In the genomic region with DNA sequence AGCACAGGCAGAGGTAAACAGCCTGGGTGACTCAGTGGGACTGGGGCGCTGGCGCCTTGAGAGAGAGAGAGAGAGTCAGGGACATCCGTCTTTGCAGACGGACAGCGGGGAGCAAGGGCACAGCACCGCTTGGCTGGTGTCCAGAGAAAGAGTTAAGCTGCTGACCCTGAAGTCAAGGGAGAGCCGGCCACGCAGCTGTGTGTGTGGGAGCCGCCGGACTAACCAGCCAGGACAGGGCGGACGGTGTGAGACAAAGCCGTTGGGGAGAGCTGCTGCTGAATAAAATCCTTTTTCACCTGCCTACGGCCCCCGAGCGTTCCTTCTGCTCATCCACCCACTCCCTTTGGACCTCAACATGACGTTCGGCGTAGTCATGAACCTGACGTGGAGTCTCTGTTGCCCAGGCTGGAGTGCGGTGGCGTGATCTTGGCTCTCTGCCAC, we compare ENCODE assay signal across 15 cellular contexts. TPM values are rescaled to one million over a fixed set of nuclear protein-coding genes. Genes with fewer than 3 reads are reported as not detected.
A peak's percentile ranks its signal among the peaks of the same experiment; 100 is the strongest.
DNase-seq lines count a peak whose midpoint lies in the region; TF ChIP-seq lines count a peak whose summit lies in the region.
"Had no signal": no experiment of that assay in that cellular context is flagged by ENCODE, and none has a peak within 500 bp of the region (broad histone marks: within the 10 kb centered on the region; RNA-seq: fewer than 3 reads in every experiment).

No MANE protein-coding gene starts in this region.

- H3K4me3 Mint-ChIP-seq in immature natural killer cell (no peak overlapping the region), mesothelial cell of epicardium (no peak overlapping the region)
- H3K4me3 Mint-ChIP-seq: activated T-helper 1 cell treated with anti-CD3 and anti-CD28 coated beads, Interleukin-12 subunit alpha, Interleukin-12 subunit beta, Interleukin-2, Interleukin-4 antibody, amounts not matched to agents 30 ng/mL and 10 ng/mL and 1 ng/mL, durations not matched to agents 14 hours and 24 hours and 36 hours; naive B cell had no signal

- DNase-seq in NCI-H226 (peak; percentile 41), left kidney (ENCODE audit: low read depth, low spot score) (peak; percentile 80), immature natural killer cell (no peak), mesendoderm (no peak), mesothelial cell of epicardium (ENCODE audit: low spot score in 2 of 2, unreplicated experiment in 2 of 2) (no peak)
- no peak for DNase-seq in effector CD4-positive, alpha-beta T cell
- DNase-seq: activated CD4-positive, alpha-beta T cell treated with anti-CD3 and anti-CD28 coated beads for 4 hours; GF-D8; naive B cell; NK-92 treated with Interleukin-12 subunit alpha and Interleukin-12 subunit beta, amount 100 ng/mL, for 24 hours had no signal

- H4K8ac ChIP-seq in mesendoderm (ENCODE audit: low read depth, low read length) = no peak overlapping the region

- no peak overlapping the region for H2BK120ac ChIP-seq in mesendoderm (ENCODE audit: low read depth, low read length)

- H3K27ac ChIP-seq in cingulate gyrus (ENCODE audit: low read depth, low read length) (peak overlapping the region; percentile 69), skeletal muscle tissue (ENCODE audit: low read depth, low read length) (peak overlapping the region; percentile 72), mesendoderm (ENCODE audit: low read depth, low read length) (no peak overlapping the region)

- no peaks in the 10 kb centered on the region for H3K4me1 Mint-ChIP-seq in immature natural killer cell
- H3K4me1 Mint-ChIP-seq in mesothelial cell of epicardium = peaks cover 19% of the 10 kb centered on the region
- H3K4me1 Mint-ChIP-seq: naive B cell had no signal

- H3K23ac ChIP-seq in mesendoderm (ENCODE audit: low read length) = no peak overlapping the region

- no peak overlapping the region for H2AK5ac ChIP-seq in mesendoderm (ENCODE audit: low read length)

- H2BK15ac ChIP-seq in mesendoderm (replicated peaks; ENCODE audit: low read depth) = no peak overlapping the region

- H3K36me3 Mint-ChIP-seq in immature natural killer cell (no peaks in the 10 kb centered on the region), mesothelial cell of epicardium (no peaks in the 10 kb centered on the region)
- H3K36me3 Mint-ChIP-seq: naive B cell, T-cell had no signal

- H3K9ac ChIP-seq in skeletal muscle tissue (ENCODE audit: low read depth in 1 of 3, low read length in 3 of 3) (no peak overlapping the region), mesendoderm (ENCODE audit: low read length) (no peak overlapping the region)

- H4K5ac ChIP-seq in mesendoderm (ENCODE audit: low read length) = no peak overlapping the region

- H3K27ac Mint-ChIP-seq in immature natural killer cell (no peak overlapping the region), mesothelial cell of epicardium (no peak overlapping the region)
- H3K27ac Mint-ChIP-seq: activated T-helper 1 cell treated with anti-CD3 and anti-CD28 coated beads, Interleukin-12 subunit alpha, Interleukin-12 subunit beta, Interleukin-2, Interleukin-4 antibody, amounts not matched to agents 30 ng/mL and 10 ng/mL and 1 ng/mL, durations not matched to agents 14 hours and 24 hours and 36 hours; T-cell had no signal

- H3K9me3 Mint-ChIP-seq in immature natural killer cell (no peaks in the 10 kb centered on the region), mesothelial cell of epicardium (no peaks in the 10 kb centered on the region)
- H3K9me3 Mint-ChIP-seq: activated T-helper 1 cell treated with anti-CD3 and anti-CD28 coated beads, Interleukin-12 subunit alpha, Interleukin-12 subunit beta, Interleukin-2, Interleukin-4 antibody, amounts not matched to agents 30 ng/mL and 10 ng/mL and 1 ng/mL, durations not matched to agents 14 hours and 24 hours and 36 hours; naive B cell; T-cell had no signal

- no peaks in the 10 kb centered on the region for H3K9me3 ChIP-seq in skeletal muscle tissue (ENCODE audit: control insufficient read depth in 3 of 3, low read length in 3 of 3)

- no peak overlapping the region for H2BK5ac ChIP-seq in mesendoderm (ENCODE audit: low read length)

- no peaks in the 10 kb centered on the region for H3K79me1 ChIP-seq in mesendoderm (ENCODE audit: low read length)

- H3K4me3 ChIP-seq in skeletal muscle tissue (ENCODE audit: low read length in 3 of 3) (no peak overlapping the region), mesendoderm (ENCODE audit: low read length) (no peak overlapping the region)

- no peak overlapping the region for H3K4me2 ChIP-seq in mesendoderm (ENCODE audit: low read length)

- no peak overlapping the region for H3K18ac ChIP-seq in mesendoderm (ENCODE audit: low read length)

- H3K36me3 ChIP-seq in skeletal muscle tissue (ENCODE audit: control insufficient read depth in 3 of 3, insufficient read depth in 3 of 3, low read length in 3 of 3) (no peaks in the 10 kb centered on the region), mesendoderm (ENCODE audit: control insufficient read depth, insufficient read depth, low read length) (no peaks in the 10 kb centered on the region)

- peaks cover 30 to 45% (median 35%) of the 10 kb centered on the region in 3 donors for H3K27me3 ChIP-seq in skeletal muscle tissue (ENCODE audit: control insufficient read depth in 3 of 3, insufficient read depth in 3 of 3, low read length in 3 of 3)
- no peaks in the 10 kb centered on the region for H3K27me3 ChIP-seq in mesendoderm (ENCODE audit: insufficient read depth, low read length, poor library complexity)

- WGBS in mesendoderm (ENCODE audit: extremely low coverage, insufficient coverage, low lambda C conversion rate) = no CpG with 5 or more reads among the region's 22 CpGs

- H3K56ac ChIP-seq in mesendoderm (ENCODE audit: low read length) = no peak overlapping the region

- H3K79me2 ChIP-seq in mesendoderm (ENCODE audit: control insufficient read depth, insufficient read depth, low read length) = no peaks in the 10 kb centered on the region

- TF ChIP-seq CTCF in mesothelial cell of epicardium (IDR thresholded peaks at IDR 0.05; ENCODE audit: unreplicated experiment) = no peak

- H3K4me1 ChIP-seq in skeletal muscle tissue (ENCODE audit: control insufficient read depth in 3 of 3, insufficient read depth in 3 of 3, low read length in 3 of 3) (peaks cover 2 to 10% (median 8%) of the 10 kb centered on the region in 3 donors), mesendoderm (ENCODE audit: control insufficient read depth, low read depth, low read length) (no peaks in the 10 kb centered on the region)

- H3K4ac ChIP-seq in mesendoderm (ENCODE audit: low read depth, low read length) = no peak overlapping the region

- H3K27me3 Mint-ChIP-seq in immature natural killer cell (ENCODE audit: low read depth in 3 of 3) = peaks cover 0 to 6% (median 5%) of the 10 kb centered on the region in 3 donors
- no peaks in the 10 kb centered on the region for H3K27me3 Mint-ChIP-seq in mesothelial cell of epicardium (ENCODE audit: low read depth)

RNA-seq across cellular contexts. Expression of gene CFAP74, which starts 14.5 kb away (rescaled TPM):
- under 0.01 TPM for total RNA-seq in skeletal muscle tissue
- polyA plus RNA-seq in immature natural killer cell = not detected
- polyA plus RNA-seq in mesendoderm (2013, experiment 1 of 2) = 0.03 TPM
- polyA plus RNA-seq in mesendoderm (2013, experiment 2 of 2) = 0.06 TPM
- 0.16 to 0.42 TPM (median 0.18 TPM) in 3 replicates for total RNA-seq in mesothelial cell of epicardium
- total RNA-seq: activated T-helper 1 cell treated with anti-CD3 and anti-CD28 coated beads, Interleukin-12 subunit alpha, Interleukin-12 subunit beta, Interleukin-2, Interleukin-4 antibody, amounts not matched to agents 30 ng/mL and 10 ng/mL and 1 ng/mL, durations not matched to agents 14 hours and 24 hours and 36 hours; epithelial cell of proximal tubule; T-cell had no signal

RNA-seq across cellular contexts. Expression of gene GABRD, which starts 30.0 kb away (rescaled TPM):
- under 0.01 TPM for total RNA-seq in skeletal muscle tissue
- polyA plus RNA-seq in immature natural killer cell = not detected
- polyA plus RNA-seq in mesendoderm (2013, experiment 1 of 2) = 0.07 TPM
- polyA plus RNA-seq in mesendoderm (2013, experiment 2 of 2) = 0.13 TPM
- 0.09 to 0.16 TPM (median 0.14 TPM) in 3 replicates for total RNA-seq in mesothelial cell of epicardium
- total RNA-seq: epithelial cell of proximal tubule had no signal

Comparison
In these comparisons a context has a peak if more than half of its experiments do, and no peak if none do; other contexts are left out.
1. DNase-seq: peak in NCI-H226 (single experiment) and left kidney (single experiment); none in effector CD4-positive, alpha-beta T cell (single experiment), immature natural killer cell (0 of 3), mesendoderm (single experiment) and mesothelial cell of epicardium (0 of 2).